In genomic region chr1:236281286-236282158, GRCh38 we compare ENCODE assay signal across 8 cellular contexts. TPM values are rescaled to one million over a fixed set of nuclear protein-coding genes. Genes with fewer than 3 reads are reported as not detected.
DNase-seq lines count a peak whose midpoint lies in the region; ATAC-seq and TF ChIP-seq lines count a peak whose summit lies in the region.

TSS of gene ERO1B (minus strand) at chr1:236281958. CDS start at chr1:236281783, 175 bp downstream.

- H3K79me2 ChIP-seq in SK-N-SH (ENCODE audit: insufficient read depth) (no peaks in the 10 kb centered on the region), osteoblast (ENCODE audit: insufficient read depth, low read length) (no peaks in the 10 kb centered on the region)

- H3K36me3 ChIP-seq in SK-N-SH (replicated peaks in 1 of 2; ENCODE audit: control insufficient read depth in 1 of 2, insufficient read depth in 2 of 2, low read length in 1 of 2), result no peaks in the 10 kb centered on the region
- no peaks in the 10 kb centered on the region for H3K36me3 ChIP-seq in osteoblast (ENCODE audit: insufficient read depth, low read length)
- no peaks in the 10 kb centered on the region for H3K36me3 ChIP-seq in testis (ENCODE audit: low read depth, missing control alignments)

- peaks cover 0 to 6% of the 10 kb centered on the region in 2 donors for H3K9me3 Mint-ChIP-seq in activated naive CD4-positive, alpha-beta T cell treated with anti-CD3 and anti-CD28 coated beads, Interleukin-2, amount 50 U/mL, for 72 hours
- peaks cover 1% of the 10 kb centered on the region for H3K9me3 Mint-ChIP-seq in glutamatergic neuron (ENCODE audit: unreplicated experiment)

- peak; percentile 85 for ATAC-seq in HG02588 (IDR thresholded peaks at IDR 0.05; ENCODE audit: unreplicated experiment)
- peak; percentile 83 to 93 for ATAC-seq in activated naive CD4-positive, alpha-beta T cell treated with anti-CD3 and anti-CD28 coated beads, Interleukin-2, amount 50 U/mL, for 72 hours

- peak within 1 kb of the TSS; percentile 66 to 88 for H3K4me3 ChIP-seq in SK-N-SH (ENCODE audit: low read depth in 2 of 2, low read length in 1 of 2)
- H3K4me3 ChIP-seq in osteoblast (ENCODE audit: insufficient read depth, low read length), result peak within 1 kb of the TSS; percentile 88
- peak within 1 kb of the TSS; percentile 81 for H3K4me3 ChIP-seq in testis

- no peaks in the 10 kb centered on the region for H3K9me2 ChIP-seq in SK-N-SH

- peak; percentile 59 for TF ChIP-seq POLR2A in testis (IDR thresholded peaks at IDR 0.05)

- TF ChIP-seq RAD21 in SK-N-SH (IDR thresholded peaks at IDR 0.05; ENCODE audit: low read length), result no peak

- peak; percentile 95 for DNase-seq in GM10266 (ENCODE audit: extremely low spot score)
- peak; percentile 99 for DNase-seq in NCI-H1048 (lab: John Stamatoyannopoulos, UW)
- peak; percentile 97 for DNase-seq in SK-N-SH
- peak; percentile 96 to 98 for DNase-seq in activated naive CD4-positive, alpha-beta T cell treated with anti-CD3 and anti-CD28 coated beads, Interleukin-2, amount 50 U/mL, for 72 hours (ENCODE audit: low spot score in 2 of 2)
- DNase-seq in glutamatergic neuron, result peak; percentile 97
- DNase-seq in osteoblast (ENCODE audit: insufficient read length, low spot score, missing footprints), result peak; percentile 99
- DNase-seq in testis, result peak; percentile 98

- H2AFZ ChIP-seq in SK-N-SH (ENCODE audit: low read depth) (peak within 1 kb of the TSS; percentile 89), osteoblast (ENCODE audit: low read length) (peak within 1 kb of the TSS; percentile 95)

- WGBS in SK-N-SH (ENCODE audit: low lambda C conversion rate), result 1% methylated on average over 26 of the region's 88 CpGs
- 0% methylated on average over 25 to 39 of the region's 88 CpGs for WGBS in testis, 2 donors

- H3K27me3 ChIP-seq in SK-N-SH (ENCODE audit: insufficient read depth) (peaks cover 4% of the 10 kb centered on the region; the same call in 1 of the 2 replicates), osteoblast (ENCODE audit: insufficient read depth, low read length) (peaks cover 20% of the 10 kb centered on the region), testis (no peaks in the 10 kb centered on the region)

- TF ChIP-seq EP300 in SK-N-SH (IDR thresholded peaks at IDR 0.05; ENCODE audit: borderline replicate concordance in 1 of 2, low read depth in 1 of 2, low read length in 1 of 2), result no peak

- TF ChIP-seq CTCF in GM10266 (IDR thresholded peaks at IDR 0.05; ENCODE audit: control insufficient read depth, insufficient read depth, low read depth, missing control alignments) (peak; percentile 8), SK-N-SH (IDR thresholded peaks at IDR 0.05) (peak; percentile 23; the same call in 1 of the 2 replicates), glutamatergic neuron (IDR thresholded peaks at IDR 0.05; ENCODE audit: partially characterized antibody, unreplicated experiment) (no peak), osteoblast (IDR thresholded peaks at IDR 0.05; ENCODE audit: extremely low read depth, low read depth, low read length) (no peak), testis (IDR thresholded peaks at IDR 0.05) (no peak)

- H3K9me3 ChIP-seq in SK-N-SH (no peaks in the 10 kb centered on the region), osteoblast (ENCODE audit: low read depth, low read length) (no peaks in the 10 kb centered on the region), testis (no peaks in the 10 kb centered on the region)

- peak within 1 kb of the TSS; percentile 69 for H3K9ac ChIP-seq in SK-N-SH

- H3K4me1 Mint-ChIP-seq in glutamatergic neuron (ENCODE audit: low read depth, unreplicated experiment), result peaks cover 3% of the 10 kb centered on the region

- peaks cover 4% of the 10 kb centered on the region for H3K27me3 Mint-ChIP-seq in glutamatergic neuron (ENCODE audit: unreplicated experiment)

- intact Hi-C loops in testis (cut with DNase I; ENCODE audit: low total_unique reads), result no loop called here

- peaks cover 0 to 20% of the 10 kb centered on the region in 2 donors for H3K36me3 Mint-ChIP-seq in activated naive CD4-positive, alpha-beta T cell treated with anti-CD3 and anti-CD28 coated beads, Interleukin-2, amount 50 U/mL, for 72 hours
- H3K36me3 Mint-ChIP-seq in glutamatergic neuron (ENCODE audit: unreplicated experiment), result no peaks in the 10 kb centered on the region

- peaks cover 0 to 10% of the 10 kb centered on the region in 2 experiments; a peak in 2 of 4 replicates for H3K4me1 ChIP-seq in SK-N-SH (ENCODE audit: control insufficient read depth in 1 of 2, insufficient read depth in 2 of 2, low read depth in 1 of 2, low read length in 1 of 2)
- H3K4me1 ChIP-seq in osteoblast (ENCODE audit: insufficient read depth, low read length), result peaks cover 9% of the 10 kb centered on the region
- peaks cover 6% of the 10 kb centered on the region for H3K4me1 ChIP-seq in testis

- CTCF ChIA-PET in SK-N-SH (lab: Yijun Ruan, JAX), result interaction anchor here (0.8 to 1.6 kb wide), 7 partner anchors 9 to 245 kb away, joined by 3 to 5 read pairs (median 4); no protein-coding TSS in a partner anchor

- H3F3A ChIP-seq in SK-N-SH (replicated peaks; ENCODE audit: insufficient read depth), result no peaks in the 10 kb centered on the region

- H3K27ac Mint-ChIP-seq in activated naive CD4-positive, alpha-beta T cell treated with anti-CD3 and anti-CD28 coated beads, Interleukin-2, amount 50 U/mL, for 72 hours, result peak within 1 kb of the TSS; percentile 56 to 90
- no peak within 1 kb of the TSS for H3K27ac Mint-ChIP-seq in glutamatergic neuron (ENCODE audit: unreplicated experiment)

- peak within 1 kb of the TSS; percentile 84 for H3K4me3 Mint-ChIP-seq in glutamatergic neuron (ENCODE audit: unreplicated experiment)

- H3K27ac ChIP-seq in SK-N-SH (ENCODE audit: low read depth in 2 of 2, low read length in 1 of 2), result peak within 1 kb of the TSS in 1 of 2 experiments; percentile 56; a peak in 1 of 4 replicates
- H3K27ac ChIP-seq in osteoblast (ENCODE audit: low read depth, low read length), result peak within 1 kb of the TSS; percentile 32
- peak within 1 kb of the TSS; percentile 66 to 85 for H3K27ac ChIP-seq in testis

- POLR2A ChIA-PET in SK-N-SH (lab: Yijun Ruan, JAX), result interaction anchor here (1.2 kb wide), 1 partner anchor 140 kb away, joined by 3 read pairs; no protein-coding TSS in a partner anchor

- H4K20me1 ChIP-seq in SK-N-SH (ENCODE audit: insufficient read depth) (no peaks in the 10 kb centered on the region), osteoblast (ENCODE audit: insufficient read depth, low read length) (no peaks in the 10 kb centered on the region)

- peak within 1 kb of the TSS; percentile 83 for H3K4me2 ChIP-seq in SK-N-SH
- H3K4me2 ChIP-seq in osteoblast (ENCODE audit: insufficient read depth, low read length), result peak within 1 kb of the TSS; percentile 88

TF ChIP-seq in SK-N-SH, 30 proteins besides CTCF, POLR2A, EP300 and RAD21:
- no peak for TF ChIP-seq GABPA (IDR thresholded peaks at IDR 0.05; ENCODE audit: low read depth)
- peak; percentile 16; the same call in 1 of the 2 replicates for TF ChIP-seq YY1 (IDR thresholded peaks at IDR 0.05; ENCODE audit: low read depth)
- TF ChIP-seq NRF1 (IDR thresholded peaks at IDR 0.05; ENCODE audit: low read depth, low read length), result 0 out of 2 replicates have a peak, but pooled peaks have one; percentile 13
- no peak for TF ChIP-seq MEF2A (IDR thresholded peaks at IDR 0.05; ENCODE audit: borderline replicate concordance, low read depth)
- peak; percentile 48; the same call in 1 of the 2 replicates for TF ChIP-seq ELF1 (IDR thresholded peaks at IDR 0.05)
- TF ChIP-seq IRF3 (IDR thresholded peaks at IDR 0.05; ENCODE audit: low read depth, low read length), result no peak
- TF ChIP-seq POLR2AphosphoS5 (IDR thresholded peaks at IDR 0.05; ENCODE audit: low read depth, low read length), result peak; percentile 70
- TF ChIP-seq SIN3A (IDR thresholded peaks at IDR 0.05; ENCODE audit: borderline replicate concordance, low read depth, low read length), result peak; percentile 62; the same call in 1 of the 2 replicates
- no peak for TF ChIP-seq USF1 (IDR thresholded peaks at IDR 0.05; ENCODE audit: borderline replicate concordance, low read depth)
- TF ChIP-seq TAF1 (IDR thresholded peaks at IDR 0.05; ENCODE audit: borderline replicate concordance, low read depth, low read length), result peak; percentile 50; the same call in 1 of the 2 replicates
TF ChIP-seq in SK-N-SH: peak in this region for 6.

RNA-seq across cellular contexts. Expression of gene ERO1B, which starts in this region (rescaled TPM):
- polyA plus RNA-seq in SK-N-SH (2012; rRNA removed) (0.79 and 1.3 TPM in 2 replicates), testis (ENCODE audit: insufficient read depth, low read depth, low replicate concordance) (53.8 TPM)
- 1.4 and 1.6 TPM in 2 replicates for polyA plus RNA-seq in SK-N-SH (2012; cell fraction: cytosol; rRNA removed)
- 0.99 and 1.5 TPM in 2 replicates for polyA plus RNA-seq in SK-N-SH (2012; cell fraction: nucleus; rRNA removed)
- 1 to 10 TPM; 2.8 to 5.0 TPM for total RNA-seq in activated naive CD4-positive, alpha-beta T cell treated with anti-CD3 and anti-CD28 coated beads, Interleukin-2, amount 50 U/mL, for 72 hours
- total RNA-seq in glutamatergic neuron (ENCODE audit: unreplicated experiment) (3.0 TPM), osteoblast (2.9 and 4.7 TPM in 2 replicates), testis (10 to 100 TPM; 16.2 to 20.3 TPM)

Comparison
In these comparisons a context has a peak if more than half of its experiments do, and no peak if none do; other contexts are left out.
1. RNA of gene ERO1B (polyA plus RNA-seq): 53.8 TPM in testis (single experiment); 0.79 to 1.6 TPM in SK-N-SH; every median in the first group is over 10 times any median in the second.
2. CTCF ChIP-seq: peak in GM10266 (single experiment) and SK-N-SH (single experiment); none in glutamatergic neuron (single experiment), osteoblast (single experiment) and testis (0 of 3).
3. Peak in every context shown above with its lines, with median percentiles within 50 percentile points of each other: DNase-seq and H3K4me3 ChIP-seq.